ENCODE assay signal across 14 cellular contexts in the genomic region with DNA sequence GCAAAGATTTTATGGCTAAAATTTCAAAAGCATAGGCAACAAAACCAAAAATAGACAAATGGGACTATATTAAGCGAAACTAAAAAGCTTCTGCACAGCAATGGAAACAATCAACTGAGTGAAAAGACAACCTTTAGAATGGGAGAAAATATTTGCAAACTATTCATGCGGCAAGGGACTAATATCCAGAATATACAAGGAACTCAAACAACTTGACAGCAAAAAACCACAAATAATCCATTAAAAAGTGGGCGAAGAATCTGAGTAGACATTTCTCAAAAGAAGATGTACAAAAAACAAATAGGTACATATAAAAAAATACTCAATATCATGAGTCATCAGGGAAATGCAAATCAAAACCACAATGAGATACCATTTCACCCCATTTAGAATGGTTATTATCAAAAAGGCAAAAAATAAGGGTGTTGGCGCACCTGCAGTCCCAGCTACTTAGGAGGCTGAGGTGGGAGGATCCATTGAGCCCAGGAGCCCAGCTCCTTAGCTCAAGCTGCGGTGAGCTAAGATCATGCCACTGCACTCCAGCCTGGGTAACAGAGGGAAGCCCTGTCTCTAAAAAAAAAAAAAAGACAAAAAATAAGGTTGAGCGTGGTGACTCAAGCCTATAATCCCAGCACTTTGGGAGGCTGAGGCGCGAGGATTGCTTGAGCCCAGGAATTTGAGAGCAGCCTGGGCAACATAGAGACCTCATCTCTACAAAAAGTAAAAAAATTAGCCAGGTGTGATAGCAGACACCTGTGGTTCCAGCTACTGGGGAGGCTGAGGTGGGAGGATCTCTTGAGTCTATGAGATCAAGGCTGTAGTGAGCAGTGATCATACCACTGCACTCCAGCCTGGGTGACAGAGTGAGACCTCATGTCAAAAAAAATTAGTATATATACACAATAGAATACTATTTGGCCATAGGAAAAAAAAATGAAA. TPM values are rescaled to one million over a fixed set of nuclear protein-coding genes. Genes with fewer than 3 reads are reported as not detected.
DNase-seq lines count a peak whose midpoint lies in the region; ATAC-seq and TF ChIP-seq lines count a peak whose summit lies in the region.
"Had no signal": no experiment of that assay in that cellular context is flagged by ENCODE, and none has a peak within 500 bp of the region (broad histone marks: within the 10 kb centered on the region; RNA-seq: fewer than 3 reads in every experiment).

No MANE protein-coding gene starts in this region.

- H3K27me3 ChIP-seq in body of pancreas, result no peaks in the 10 kb centered on the region

- intact Hi-C loops in activated B cell treated with CpG ODN at 0.5 μM for 24 hours (cut with micrococcal nuclease), result loop anchor here (1.0 to 5.0 kb wide), 3 partner anchors 10 to 504 kb away; partner anchors contain the start of genes MYO1G and NUDCD3
- intact Hi-C loops in body of pancreas (cut with DNase I), result no loop called here

- no peak for TF ChIP-seq POLR2A in body of pancreas (IDR thresholded peaks at IDR 0.05)

- ATAC-seq in HG02759 (IDR thresholded peaks at IDR 0.05; ENCODE audit: unreplicated experiment), result peak; percentile 21
- no peak for ATAC-seq in activated B cell treated with CpG ODN at 0.5 μM for 24 hours (ENCODE audit: low read depth)
- no peak for ATAC-seq in naive B cell (ENCODE audit: low read depth in 2 of 2)
- ATAC-seq in GM21381 (IDR thresholded peaks at IDR 0.05; ENCODE audit: unreplicated experiment), result no peak
- no peak for ATAC-seq in body of pancreas
- ATAC-seq: left cardiac atrium had no signal

- H3K4me3 ChIP-seq in body of pancreas, result no peak overlapping the region

- H3K27ac ChIP-seq in body of pancreas, result no peak overlapping the region
- H3K27ac ChIP-seq: 22Rv1, RWPE1 had no signal

- POLR2A ChIA-PET in activated B cell treated with CpG ODN at 0.5 μM for 24 hours (lab: Charles Lee), result interaction anchor here (0.5 to 9.7 kb wide), 9 partner anchors 14 to 389 kb away, joined by 3 to 325 read pairs (median 4); partner anchors contain the start of genes MYO1G and TBRG4

- no peaks in the 10 kb centered on the region for H3K27me3 Mint-ChIP-seq in activated B cell treated with CpG ODN at 0.5 μM for 24 hours
- H3K27me3 Mint-ChIP-seq in naive B cell, result no peaks in the 10 kb centered on the region

- 89 to 95% methylated on average over 8 of the region's 8 CpGs for WGBS in body of pancreas, 2 donors

- TF ChIP-seq CTCF in activated B cell treated with CpG ODN at 0.5 μM for 24 hours (IDR thresholded peaks at IDR 0.05), result no peak
- no peak for TF ChIP-seq CTCF in body of pancreas (IDR thresholded peaks at IDR 0.05)

- peak overlapping the region; percentile 80 for H3K27ac Mint-ChIP-seq in activated B cell treated with CpG ODN at 0.5 μM for 24 hours
- H3K27ac Mint-ChIP-seq in naive B cell, result peak overlapping the region in 4 of 6 donors; percentile 11 to 87 (median 52)

- CTCF ChIA-PET in activated B cell treated with CpG ODN at 0.5 μM for 24 hours (lab: Charles Lee), result interaction anchor here (1.3 to 1.5 kb wide), 2 partner anchors 23 to 32 kb away, joined by 4 to 6 read pairs; no protein-coding TSS in a partner anchor

- no peaks in the 10 kb centered on the region for H3K9me3 Mint-ChIP-seq in activated B cell treated with CpG ODN at 0.5 μM for 24 hours
- H3K9me3 Mint-ChIP-seq in naive B cell, result no peaks in the 10 kb centered on the region

- peak overlapping the region; percentile 33 for H3K4me3 Mint-ChIP-seq in activated B cell treated with CpG ODN at 0.5 μM for 24 hours
- H3K4me3 Mint-ChIP-seq in naive B cell, result peak overlapping the region; percentile 15 to 80 (median 42)

- peaks cover 4% of the 10 kb centered on the region for H3K36me3 Mint-ChIP-seq in activated B cell treated with CpG ODN at 0.5 μM for 24 hours (ENCODE audit: low read depth)
- H3K36me3 Mint-ChIP-seq in naive B cell, result no peaks in the 10 kb centered on the region

- H3K4me1 Mint-ChIP-seq in activated B cell treated with CpG ODN at 0.5 μM for 24 hours (peaks cover 38% of the 10 kb centered on the region), naive B cell (peaks cover 26 to 34% (median 34%) of the 10 kb centered on the region in 3 donors)

- H3K9me3 ChIP-seq in body of pancreas, result no peaks in the 10 kb centered on the region

- H3K36me3 ChIP-seq in body of pancreas (replicated peaks in 1 of 2; ENCODE audit: insufficient read depth in 1 of 2, low read depth in 2 of 2), result no peaks in the 10 kb centered on the region

- H3K4me1 ChIP-seq in body of pancreas, result peaks cover 8% of the 10 kb centered on the region

- DNase-seq in DMS53 (lab: John Stamatoyannopoulos, UW) (peak; percentile 17), DMS53 treated with DMSO at 0.1 percent for 48 hours (lab: John Stamatoyannopoulos, UW; ENCODE audit: unreplicated experiment) (no peak), activated B cell treated with CpG ODN at 0.5 μM for 24 hours (no peak), naive B cell (no peak), NCI-H524 (lab: John Stamatoyannopoulos, UW) (no peak), body of pancreas (no peak)
- DNase-seq: EL, left cardiac atrium, occipital lobe had no signal

RNA-seq across cellular contexts. Expression of gene CCM2, which starts 4.2 kb away (rescaled TPM):
- total RNA-seq in activated B cell treated with CpG ODN at 0.5 μM for 24 hours (83.8 and 89.0 TPM in 2 replicates), body of pancreas (10 to 100 TPM; 19.4 to 22.3 TPM)
- polyA plus RNA-seq in naive B cell (ENCODE audit: low read depth in 6 of 6), result 100 to 1,000 TPM in 2 of 6 donors, 10 to 100 TPM in 4; 69.3 to 136 (median 77.3) TPM

RNA-seq across cellular contexts. Expression of gene MYO1G, which starts 17.0 kb away (rescaled TPM):
- 143 and 154 TPM in 2 replicates for total RNA-seq in activated B cell treated with CpG ODN at 0.5 μM for 24 hours
- 100 to 1,000 TPM in 3 of 6 donors, 10 to 100 TPM in 3; 83.1 to 151 (median 99.6) TPM for polyA plus RNA-seq in naive B cell (ENCODE audit: low read depth in 6 of 6)
- total RNA-seq in body of pancreas, result 1 to 10 TPM; 2.3 to 3.3 TPM
- total RNA-seq: LHCN-M2 had no signal

Comparison
In these comparisons a context has a peak if more than half of its experiments do, and no peak if none do; other contexts are left out.
1. RNA of gene MYO1G, which starts 17.0 kb away (total RNA-seq): 143 to 154 TPM in activated B cell treated with CpG ODN at 0.5 μM for 24 hours; 2.3 to 3.3 TPM in body of pancreas; every median in the first group is over 10 times any median in the second.